Comparison of ENCODE assay signal across 8 cellular contexts in the genomic region with DNA sequence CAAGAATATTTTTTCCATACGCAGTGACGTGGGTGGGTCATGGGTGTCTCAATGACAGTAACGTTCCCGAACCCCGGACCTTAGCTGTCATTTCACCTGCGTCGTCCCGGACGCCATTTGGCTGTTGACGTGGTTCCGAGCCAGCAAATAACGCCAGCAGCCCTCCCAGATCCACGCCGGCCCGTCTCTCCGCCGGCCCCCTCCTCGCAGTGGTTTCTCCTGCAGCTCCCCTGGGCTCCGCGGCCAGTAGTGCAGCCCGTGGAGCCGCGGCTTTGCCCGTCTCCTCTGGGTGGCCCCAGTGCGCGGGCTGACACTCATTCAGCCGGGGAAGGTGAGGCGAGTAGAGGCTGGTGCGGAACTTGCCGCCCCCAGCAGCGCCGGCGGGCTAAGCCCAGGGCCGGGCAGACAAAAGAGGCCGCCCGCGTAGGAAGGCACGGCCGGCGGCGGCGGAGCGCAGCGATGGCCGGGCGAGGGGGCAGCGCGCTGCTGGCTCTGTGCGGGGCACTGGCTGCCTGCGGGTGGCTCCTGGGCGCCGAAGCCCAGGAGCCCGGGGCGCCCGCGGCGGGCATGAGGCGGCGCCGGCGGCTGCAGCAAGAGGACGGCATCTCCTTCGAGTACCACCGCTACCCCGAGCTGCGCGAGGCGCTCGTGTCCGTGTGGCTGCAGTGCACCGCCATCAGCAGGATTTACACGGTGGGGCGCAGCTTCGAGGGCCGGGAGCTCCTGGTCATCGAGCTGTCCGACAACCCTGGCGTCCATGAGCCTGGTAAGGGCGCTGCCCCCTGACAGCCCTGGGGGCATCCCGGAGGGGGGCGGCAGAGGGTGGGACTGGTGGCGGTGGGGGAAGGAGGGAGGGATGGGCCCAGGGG. TPM values are rescaled to one million over a fixed set of nuclear protein-coding genes. Genes with fewer than 3 reads are reported as not detected.
A peak's percentile ranks its signal among the peaks of the same experiment; 100 is the strongest.
DNase-seq lines count a peak whose midpoint lies in the region; ATAC-seq and TF ChIP-seq lines count a peak whose summit lies in the region.

TSS of gene CPE (plus strand) at position 246 of the 869 bp plus-strand sequence. CDS start at position 460, 214 bp downstream.

- peak within 1 kb of the TSS; percentile 98 for H2AFZ ChIP-seq in neuron (ENCODE audit: low read depth, low read length)

- TF ChIP-seq EP300 in suprapubic skin (IDR thresholded peaks at IDR 0.05) = no peak

- H3K36me3 Mint-ChIP-seq in IgD-negative memory B cell = no peaks in the 10 kb centered on the region
- H3K36me3 Mint-ChIP-seq in activated naive CD8-positive, alpha-beta T cell treated with anti-CD3 and anti-CD28 coated beads for 36 hours = no peaks in the 10 kb centered on the region

- ATAC-seq in GM21529 (IDR thresholded peaks at IDR 0.05; ENCODE audit: unreplicated experiment) = peak; percentile 92

- H3K27ac ChIP-seq in suprapubic skin = peak within 1 kb of the TSS; percentile 69

- H3K9me3 ChIP-seq in neuron (ENCODE audit: low read length) (no peaks in the 10 kb centered on the region), suprapubic skin (no peaks in the 10 kb centered on the region)

- H3K4me1 Mint-ChIP-seq in IgD-negative memory B cell = peaks cover 2 to 7% (median 3%) of the 10 kb centered on the region in 3 donors
- H3K4me1 Mint-ChIP-seq in activated naive CD8-positive, alpha-beta T cell treated with anti-CD3 and anti-CD28 coated beads for 36 hours = peaks cover 7% of the 10 kb centered on the region

- TF ChIP-seq POLR2A in suprapubic skin (IDR thresholded peaks at IDR 0.05) = peak in 1 of 2 donors; percentile 54

- DNase-seq in D341Med (ENCODE audit: low spot score) (peak; percentile 95), SHP77 treated with DMSO at 0.1 percent for 48 hours (lab: John Stamatoyannopoulos, UW) (peak; percentile 65), germinal center (ENCODE audit: low spot score) (peak; percentile 69), suprapubic skin (ENCODE audit: low spot score in 2 of 2) (peak; percentile 84 to 87)
- peak; percentile 80 for DNase-seq in activated naive CD8-positive, alpha-beta T cell treated with anti-CD3 and anti-CD28 coated beads for 36 hours

- peak within 1 kb of the TSS; percentile 59 for H3K4me3 ChIP-seq in neuron (ENCODE audit: low read length)
- H3K4me3 ChIP-seq in suprapubic skin = peak within 1 kb of the TSS; percentile 66

- peaks cover 0 to 6% (median 2%) of the 10 kb centered on the region in 3 donors for H3K9me3 Mint-ChIP-seq in IgD-negative memory B cell
- H3K9me3 Mint-ChIP-seq in activated naive CD8-positive, alpha-beta T cell treated with anti-CD3 and anti-CD28 coated beads for 36 hours = peaks cover 4% of the 10 kb centered on the region

- no peaks in the 10 kb centered on the region for H3K36me3 ChIP-seq in neuron (ENCODE audit: insufficient read depth, low read length)
- H3K36me3 ChIP-seq in suprapubic skin = no peaks in the 10 kb centered on the region

- WGBS in suprapubic skin = 7% methylated on average over 6 of the region's 82 CpGs

- peak; percentile 5 to 62 for TF ChIP-seq CTCF in suprapubic skin (IDR thresholded peaks at IDR 0.05)

- H3K27me3 ChIP-seq in neuron (ENCODE audit: insufficient read depth, low read length) (no peaks in the 10 kb centered on the region), suprapubic skin (peaks cover 5% of the 10 kb centered on the region)

- H3K27me3 Mint-ChIP-seq in IgD-negative memory B cell = peaks cover 25% of the 10 kb centered on the region
- H3K27me3 Mint-ChIP-seq in activated naive CD8-positive, alpha-beta T cell treated with anti-CD3 and anti-CD28 coated beads for 36 hours = peaks cover 63% of the 10 kb centered on the region

- peak within 1 kb of the TSS in 1 of 3 donors; percentile 33 for H3K27ac Mint-ChIP-seq in IgD-negative memory B cell
- H3K27ac Mint-ChIP-seq in activated naive CD8-positive, alpha-beta T cell treated with anti-CD3 and anti-CD28 coated beads for 36 hours = no peak within 1 kb of the TSS

- peak within 1 kb of the TSS; percentile 51 to 90 (median 76) for H3K4me3 Mint-ChIP-seq in IgD-negative memory B cell
- peak within 1 kb of the TSS; percentile 69 for H3K4me3 Mint-ChIP-seq in activated naive CD8-positive, alpha-beta T cell treated with anti-CD3 and anti-CD28 coated beads for 36 hours

- H3K4me1 ChIP-seq in neuron (ENCODE audit: insufficient read depth, low read length) (peaks cover 28% of the 10 kb centered on the region), suprapubic skin (peaks cover 17% of the 10 kb centered on the region)

RNA-seq across cellular contexts. Expression of gene CPE, which starts in this region (rescaled TPM):
- polyA plus RNA-seq in IgD-negative memory B cell = not detected
- not detected for total RNA-seq in activated naive CD8-positive, alpha-beta T cell treated with anti-CD3 and anti-CD28 coated beads for 36 hours
- 10 to 100 TPM; 22.3 to 33.5 (median 30.9) TPM for total RNA-seq in suprapubic skin

Comparison
In these comparisons a context has a peak if more than half of its experiments do, and no peak if none do; other contexts are left out.
1. Peak in every context shown above with its lines: DNase-seq, ATAC-seq, H3K4me3 ChIP-seq and H3K27ac ChIP-seq.
2. RNA of gene CPE (total RNA-seq): 22.3 to 33.5 TPM in suprapubic skin; not detected in activated naive CD8-positive, alpha-beta T cell treated with anti-CD3 and anti-CD28 coated beads for 36 hours; every median in the first group is over 10 times any median in the second.
3. Peak in DNase-seq in activated naive CD8-positive, alpha-beta T cell treated with anti-CD3 and anti-CD28 coated beads for 36 hours; RNA of the gene not detected or under 1 TPM.